Comparison of ENCODE assay signal across 29 cellular contexts in genomic region chr14:75848337-75848736, GRCh38.
"Had no signal": no experiment of that assay in that cellular context is flagged by ENCODE, and none has a peak within 500 bp of the region (broad histone marks: within the 10 kb centered on the region; RNA-seq: fewer than 3 reads in every experiment).

No MANE protein-coding gene starts in this region.

- H3K9me3 Mint-ChIP-seq: activated CD4-positive, alpha-beta memory T cell treated with anti-CD3 and anti-CD28 coated beads, Interleukin-2, amount 10 ng/mL, durations not matched to agents 7 days and 5 days; activated naive CD4-positive, alpha-beta T cell treated with anti-CD3 and anti-CD28 coated beads, Interleukin-2, amount 10 ng/mL, durations not matched to agents 7 days and 5 days; activated naive CD8-positive, alpha-beta T cell treated with anti-CD3 and anti-CD28 coated beads, Interleukin-2, amount 50 U/mL, for 24 hours had no signal

- ATAC-seq: activated CD8-positive, alpha-beta memory T cell treated with anti-CD3 and anti-CD28 coated beads, Interleukin-2, amount 10 ng/mL, durations not matched to agents 7 days and 5 days; activated naive CD8-positive, alpha-beta T cell treated with anti-CD3 and anti-CD28 coated beads, Interleukin-2, amount 50 U/mL, for 24 hours; Panc1 had no signal

- H3K36me3 ChIP-seq: brain microvascular endothelial cell, SJCRH30 had no signal

- DNase-seq: activated CD4-positive, alpha-beta memory T cell treated with anti-CD3 and anti-CD28 coated beads, Interleukin-2, amount 10 ng/mL, durations not matched to agents 7 days and 5 days; activated CD4-positive, alpha-beta T cell treated with anti-CD3 and anti-CD28 coated beads for 1 hour; activated CD4-positive, alpha-beta T cell treated with anti-CD3 and anti-CD28 coated beads for 48 hours; activated CD4-positive, CD25-positive, alpha-beta regulatory T cell; activated CD8-positive, alpha-beta memory T cell treated with anti-CD3 and anti-CD28 coated beads for 24 hours; activated CD8-positive, alpha-beta memory T cell treated with anti-CD3 and anti-CD28 coated beads, Interleukin-2, amount 10 ng/mL, durations not matched to agents 7 days and 5 days; activated CD8-positive, alpha-beta memory T cell treated with anti-CD3 and anti-CD28 coated beads, Interleukin-2, amount 50 U/mL, for 48 hours; activated effector memory CD4-positive, alpha-beta T cell treated with Interleukin-2 at 50 U/mL for 16 hours; activated naive CD4-positive, alpha-beta T cell treated with anti-CD3 and anti-CD28 coated beads, Interleukin-2, amount 10 ng/mL, durations not matched to agents 7 days and 5 days; activated naive CD8-positive, alpha-beta T cell treated with anti-CD3 and anti-CD28 coated beads, Interleukin-2, amount 50 U/mL, for 24 hours; activated T-cell treated with anti-CD3 and anti-CD28 coated beads, Interleukin-2, amount 50 U/mL, for 48 hours; anterior cingulate cortex; brain microvascular endothelial cell; Karpas-422; KBM-7; MV-4-11; NCI-H1092; NCI-H1436 treated with DMSO at 0.1 percent for 48 hours; NCI-H1694 treated with DMSO at 0.1 percent for 48 hours; NCI-H2029; NCI-H345; NCI-H524 treated with DMSO at 0.1 percent for 48 hours; SHP77; SJCRH30; T1000; WERI-Rb-1 had no signal

- H3K9me3 ChIP-seq: SJCRH30 had no signal

- H3K4me1 Mint-ChIP-seq: activated CD4-positive, alpha-beta memory T cell treated with anti-CD3 and anti-CD28 coated beads, Interleukin-2, amount 10 ng/mL, durations not matched to agents 7 days and 5 days; activated CD8-positive, alpha-beta memory T cell treated with anti-CD3 and anti-CD28 coated beads, Interleukin-2, amount 10 ng/mL, durations not matched to agents 7 days and 5 days; activated naive CD4-positive, alpha-beta T cell treated with anti-CD3 and anti-CD28 coated beads, Interleukin-2, amount 10 ng/mL, durations not matched to agents 7 days and 5 days; activated naive CD8-positive, alpha-beta T cell treated with anti-CD3 and anti-CD28 coated beads, Interleukin-2, amount 50 U/mL, for 24 hours had no signal

- H3K27me3 ChIP-seq: brain microvascular endothelial cell, SJCRH30 had no signal

- H3K27ac Mint-ChIP-seq: activated CD4-positive, alpha-beta memory T cell treated with anti-CD3 and anti-CD28 coated beads, Interleukin-2, amount 10 ng/mL, durations not matched to agents 7 days and 5 days; activated CD8-positive, alpha-beta memory T cell treated with anti-CD3 and anti-CD28 coated beads, Interleukin-2, amount 10 ng/mL, durations not matched to agents 7 days and 5 days; activated naive CD4-positive, alpha-beta T cell treated with anti-CD3 and anti-CD28 coated beads, Interleukin-2, amount 10 ng/mL, durations not matched to agents 7 days and 5 days; activated naive CD8-positive, alpha-beta T cell; activated naive CD8-positive, alpha-beta T cell treated with anti-CD3 and anti-CD28 coated beads, Interleukin-2, amount 50 U/mL, for 24 hours had no signal

- H3K4me3 ChIP-seq: SJCRH30, SK-N-MC had no signal

- H3K36me3 Mint-ChIP-seq: activated naive CD4-positive, alpha-beta T cell treated with anti-CD3 and anti-CD28 coated beads, Interleukin-2, amount 10 ng/mL, durations not matched to agents 7 days and 5 days had no signal

- H3K4me1 ChIP-seq: SJCRH30 had no signal

- H3K4me3 Mint-ChIP-seq: activated CD4-positive, alpha-beta memory T cell treated with anti-CD3 and anti-CD28 coated beads, Interleukin-2, amount 10 ng/mL, durations not matched to agents 7 days and 5 days; activated CD8-positive, alpha-beta memory T cell treated with anti-CD3 and anti-CD28 coated beads, Interleukin-2, amount 10 ng/mL, durations not matched to agents 7 days and 5 days; activated naive CD4-positive, alpha-beta T cell treated with anti-CD3 and anti-CD28 coated beads, Interleukin-2, amount 10 ng/mL, durations not matched to agents 7 days and 5 days; activated naive CD8-positive, alpha-beta T cell; activated naive CD8-positive, alpha-beta T cell treated with anti-CD3 and anti-CD28 coated beads, Interleukin-2, amount 50 U/mL, for 24 hours had no signal

- H3K27ac ChIP-seq: brain microvascular endothelial cell, SJCRH30, SK-N-MC, WERI-Rb-1 had no signal

- H3K27me3 Mint-ChIP-seq: activated CD4-positive, alpha-beta memory T cell treated with anti-CD3 and anti-CD28 coated beads, Interleukin-2, amount 10 ng/mL, durations not matched to agents 7 days and 5 days; activated CD8-positive, alpha-beta memory T cell treated with anti-CD3 and anti-CD28 coated beads, Interleukin-2, amount 10 ng/mL, durations not matched to agents 7 days and 5 days; activated naive CD4-positive, alpha-beta T cell treated with anti-CD3 and anti-CD28 coated beads, Interleukin-2, amount 10 ng/mL, durations not matched to agents 7 days and 5 days; activated naive CD8-positive, alpha-beta T cell; activated naive CD8-positive, alpha-beta T cell treated with anti-CD3 and anti-CD28 coated beads, Interleukin-2, amount 50 U/mL, for 24 hours had no signal
